ENCODE assay signal across 8 cellular contexts in genomic region chr7:55073051-55073511, GRCh38. TPM values are rescaled to one million over a fixed set of nuclear protein-coding genes. Genes with fewer than 3 reads are reported as not detected.
DNase-seq lines count a peak whose midpoint lies in the region; ATAC-seq and TF ChIP-seq lines count a peak whose summit lies in the region.

No MANE protein-coding gene starts in this region.

- H3K9me3 ChIP-seq in BLaER1 (no peaks in the 10 kb centered on the region), upper lobe of right lung (no peaks in the 10 kb centered on the region)

- intact Hi-C loops in upper lobe of right lung (cut with DNase I), result no loop called here

- H3K27me3 ChIP-seq in BLaER1 (no peaks in the 10 kb centered on the region), upper lobe of right lung (no peaks in the 10 kb centered on the region)

- H3K4me1 Mint-ChIP-seq in progenitor cell of endocrine pancreas (ENCODE audit: low read depth), result peaks cover 63% of the 10 kb centered on the region

- TF ChIP-seq CTCF in choroid plexus epithelial cell (conservative IDR thresholded peaks at IDR 0.05; ENCODE audit: low read depth, low read length) (no peak), upper lobe of right lung (IDR thresholded peaks at IDR 0.05) (no peak), progenitor cell of endocrine pancreas (IDR thresholded peaks at IDR 0.05; ENCODE audit: unreplicated experiment) (no peak)

- no peak overlapping the region for H3K4me3 Mint-ChIP-seq in progenitor cell of endocrine pancreas (ENCODE audit: low read depth)

- ATAC-seq in GM19324 (IDR thresholded peaks at IDR 0.05; ENCODE audit: low FRiP score, unreplicated experiment) (peak; percentile 29), HG03175 (IDR thresholded peaks at IDR 0.05; ENCODE audit: unreplicated experiment) (peak; percentile 52), upper lobe of right lung (peak; percentile 13)

- H3K36me3 Mint-ChIP-seq in progenitor cell of endocrine pancreas (ENCODE audit: insufficient read depth), result peaks cover 2% of the 10 kb centered on the region

- no peak overlapping the region for H3K27ac ChIP-seq in BLaER1
- H3K27ac ChIP-seq in upper lobe of right lung, result peak overlapping the region; percentile 64

- peak overlapping the region; percentile 47 for H3K4me2 ChIP-seq in BLaER1

- no peaks in the 10 kb centered on the region for H3K9me3 Mint-ChIP-seq in progenitor cell of endocrine pancreas (ENCODE audit: low read depth)

- no peak overlapping the region for H3K27ac Mint-ChIP-seq in progenitor cell of endocrine pancreas

- no peak overlapping the region for H3K9ac ChIP-seq in BLaER1

- peak; percentile 82 for DNase-seq in choroid plexus epithelial cell (ENCODE audit: low read depth)
- DNase-seq in upper lobe of right lung, result no peak
- DNase-seq in progenitor cell of endocrine pancreas (ENCODE audit: low spot score, unreplicated experiment), result no peak
- no peak for DNase-seq in SHP77 (lab: John Stamatoyannopoulos, UW)
- no peak for DNase-seq in activated CD8-positive, alpha-beta memory T cell treated with anti-CD3 and anti-CD28 coated beads for 24 hours

- no peaks in the 10 kb centered on the region for H4K20me1 ChIP-seq in BLaER1

- H3K36me3 ChIP-seq in BLaER1 (no peaks in the 10 kb centered on the region), upper lobe of right lung (no peaks in the 10 kb centered on the region)

- H3K4me1 ChIP-seq in BLaER1, result peaks cover 35% of the 10 kb centered on the region
- H3K4me1 ChIP-seq in upper lobe of right lung, result peaks cover 41% of the 10 kb centered on the region

- no peaks in the 10 kb centered on the region for H3K27me3 Mint-ChIP-seq in progenitor cell of endocrine pancreas

- H3K4me3 ChIP-seq in BLaER1 (no peak overlapping the region), choroid plexus epithelial cell (ENCODE audit: low read depth, low read length) (no peak overlapping the region), upper lobe of right lung (no peak overlapping the region)

RNA-seq across cellular contexts. Expression of gene EGFR, which starts 54.3 kb away (rescaled TPM):
- total RNA-seq in upper lobe of right lung (78.3 TPM), progenitor cell of endocrine pancreas (43.8 and 47.8 TPM in 2 replicates)
